Comparison of ENCODE assay signal across 8 cellular contexts in genomic region chrX:101659601-101660063, GRCh38. TPM values are rescaled to one million over a fixed set of nuclear protein-coding genes. Genes with fewer than 3 reads are reported as not detected.
DNase-seq lines count a peak whose midpoint lies in the region; ATAC-seq and TF ChIP-seq lines count a peak whose summit lies in the region.

Gene ARMCX2 (minus strand): TSS chrX:101659850. CDS start chrX:101657588, 2,262 bp downstream.

- DNase-seq in DMS53 (lab: John Stamatoyannopoulos, UW) (peak; percentile 78), NCI-H2107 (lab: John Stamatoyannopoulos, UW) (peak; percentile 20), ascending aorta (ENCODE audit: low spot score in 2 of 2) (peak in 1 of 2 donors; percentile 79), right cardiac atrium (peak; percentile 70 to 85 (median 83)), trophoblast cell (no peak), COLO829 (ENCODE audit: low spot score) (no peak)

- H3K9me3 ChIP-seq in ascending aorta (no peaks in the 10 kb centered on the region), right cardiac atrium (ENCODE audit: control insufficient read depth, low read length) (no peaks in the 10 kb centered on the region), trophoblast cell (ENCODE audit: insufficient read depth, low read depth, low read length) (no peaks in the 10 kb centered on the region)

- no peaks in the 10 kb centered on the region for H3K79me2 ChIP-seq in trophoblast cell (ENCODE audit: control insufficient read depth, insufficient read depth, low read length, poor library complexity)

- H3K4ac ChIP-seq in trophoblast cell (ENCODE audit: low read depth, low read length) = peak within 1 kb of the TSS; percentile 52

- no peak within 1 kb of the TSS for H2AK5ac ChIP-seq in trophoblast cell (ENCODE audit: low read length)

- no peak within 1 kb of the TSS for H3K18ac ChIP-seq in trophoblast cell (ENCODE audit: low read length)

- H4K91ac ChIP-seq in trophoblast cell (ENCODE audit: low read depth, low read length) = peak within 1 kb of the TSS; percentile 75

- H2BK12ac ChIP-seq in trophoblast cell (ENCODE audit: low read length) = no peak within 1 kb of the TSS

- peaks cover 3% of the 10 kb centered on the region for H3K79me1 ChIP-seq in trophoblast cell (ENCODE audit: low read length)

- peak within 1 kb of the TSS; percentile 83 for H4K12ac ChIP-seq in trophoblast cell (ENCODE audit: low read depth, low read length)

- peak within 1 kb of the TSS; percentile 46 for H3K9ac ChIP-seq in trophoblast cell (ENCODE audit: low read length)

- WGBS in right cardiac atrium = under 1% methylated on average over 22 of the region's 22 CpGs
- no CpG with 5 or more reads among the region's 22 CpGs for WGBS in trophoblast cell (ENCODE audit: extremely low coverage, insufficient coverage, insufficient read length)

- no peak within 1 kb of the TSS for H2BK120ac ChIP-seq in trophoblast cell (ENCODE audit: insufficient read depth, low read length, poor library complexity)

- H3K14ac ChIP-seq in trophoblast cell (ENCODE audit: low read length) = peak within 1 kb of the TSS; percentile 39

- intact Hi-C loops in ascending aorta (cut with DNase I) = no loop called here
- intact Hi-C loops in right cardiac atrium (cut with DNase I) = no loop called here

- H4K8ac ChIP-seq in trophoblast cell (ENCODE audit: low read depth, low read length) = peak within 1 kb of the TSS; percentile 77

- peak within 1 kb of the TSS; percentile 68 for H3K4me2 ChIP-seq in trophoblast cell (ENCODE audit: low read length)

- H3K4me3 ChIP-seq in ascending aorta (peak within 1 kb of the TSS; percentile 64 to 66), right cardiac atrium (ENCODE audit: low read length) (peak within 1 kb of the TSS; percentile 89), trophoblast cell (ENCODE audit: low read depth, low read length) (peak within 1 kb of the TSS; percentile 83)

- no peak within 1 kb of the TSS for H3K23ac ChIP-seq in trophoblast cell (ENCODE audit: low read length)

- H3K27ac ChIP-seq in ascending aorta (peak within 1 kb of the TSS; percentile 80 to 88), right cardiac atrium (ENCODE audit: low read length) (peak within 1 kb of the TSS; percentile 61), trophoblast cell (ENCODE audit: low read depth, low read length) (no peak within 1 kb of the TSS)

- H3K36me3 ChIP-seq in ascending aorta (peaks cover 0 to 11% of the 10 kb centered on the region in 2 donors), trophoblast cell (ENCODE audit: control insufficient read depth in 1 of 2, insufficient read depth in 2 of 2, low read length in 2 of 2) (peaks cover 11 to 16% of the 10 kb centered on the region in 2 experiments)

- ATAC-seq in GM21515 (IDR thresholded peaks at IDR 0.05; ENCODE audit: unreplicated experiment) (peak; percentile 66), right cardiac atrium (peak; percentile 91 to 92), HG03159 (IDR thresholded peaks at IDR 0.05; ENCODE audit: unreplicated experiment) (no peak)

- TF ChIP-seq CTCF in ascending aorta (IDR thresholded peaks at IDR 0.05) = no peak

- H3K4me1 ChIP-seq in ascending aorta (peaks cover 0 to 3% of the 10 kb centered on the region in 2 donors), right cardiac atrium (ENCODE audit: control insufficient read depth, insufficient read depth, low read length) (peaks cover 2% of the 10 kb centered on the region), trophoblast cell (ENCODE audit: control insufficient read depth in 1 of 2, insufficient read depth in 2 of 2, low read length in 2 of 2) (no peaks in the 10 kb centered on the region)

- no peak within 1 kb of the TSS for H2AFZ ChIP-seq in trophoblast cell (ENCODE audit: insufficient read depth, low read length, poor library complexity)

- peak within 1 kb of the TSS; percentile 39 for H2BK5ac ChIP-seq in trophoblast cell (ENCODE audit: low read depth, low read length, poor library complexity)

- H3K27me3 ChIP-seq in ascending aorta = no peaks in the 10 kb centered on the region
- no peaks in the 10 kb centered on the region for H3K27me3 ChIP-seq in right cardiac atrium (ENCODE audit: control insufficient read depth, insufficient read depth)
- no peaks in the 10 kb centered on the region for H3K27me3 ChIP-seq in trophoblast cell (ENCODE audit: insufficient read depth, low read length)

RNA-seq across cellular contexts. Expression of gene ARMCX2, which starts in this region (rescaled TPM):
- 9.7 TPM for total RNA-seq in ascending aorta
- 10 to 100 TPM; 46.6 to 54.6 (median 50.3) TPM for total RNA-seq in right cardiac atrium
- 27.7 TPM for polyA plus RNA-seq in right cardiac atrium
- polyA plus RNA-seq in trophoblast cell (2013) = 51.3 and 53.9 TPM in 2 replicates

Comparison
In these comparisons a context has a peak if more than half of its experiments do, and no peak if none do; other contexts are left out.
1. DNase-seq: peak in DMS53 (single experiment), NCI-H2107 (single experiment) and right cardiac atrium (3 of 3); none in trophoblast cell (0 of 2) and COLO829 (single experiment).
2. Peak in every context shown above with its lines, with median percentiles within 50 percentile points of each other: H3K4me3 ChIP-seq.